ENCODE assay signal across 8 cellular contexts in genomic region chr5:158812381-158812780, GRCh38.
DNase-seq lines count a peak whose midpoint lies in the region; ATAC-seq lines count a peak whose summit lies in the region.

No MANE protein-coding gene starts in this region.

- peak; percentile 61 for DNase-seq in NCI-H82 (lab: John Stamatoyannopoulos, UW)
- no peak for DNase-seq in NCI-H82 treated with DMSO at 0.1 percent for 48 hours (lab: John Stamatoyannopoulos, UW; ENCODE audit: unreplicated experiment)
- DNase-seq in activated T-cell treated with anti-CD3 and anti-CD28 coated beads, Interleukin-2, amount 50 U/mL, for 48 hours = peak; percentile 49 to 59
- peak in 3 of 4 experiments; percentile 12 to 29 (median 27) for DNase-seq in stimulated activated CD4-positive, alpha-beta T cell treated with anti-CD3 and anti-CD28 coated beads, Interleukin-1b, Interleukin-23, amount 100 ng/mL, for 24 hours (ENCODE audit: low read depth in 4 of 4, low spot score in 1 of 4)
- no peak for DNase-seq in DMS153 treated with DMSO at 0.1 percent for 48 hours (lab: John Stamatoyannopoulos, UW; ENCODE audit: unreplicated experiment)
- DNase-seq in kidney glomerular epithelial cell (lab: John Stamatoyannopoulos, UW) = no peak
- no peak for DNase-seq in H4 (ENCODE audit: low spot score)

- ATAC-seq in HG03521 (IDR thresholded peaks at IDR 0.05; ENCODE audit: unreplicated experiment) = peak; percentile 67

Comparison
In these comparisons a context has a peak if more than half of its experiments do, and no peak if none do; other contexts are left out.
1. DNase-seq: peak in NCI-H82 (single experiment), activated T-cell treated with anti-CD3 and anti-CD28 coated beads, Interleukin-2, amount 50 U/mL, for 48 hours (2 of 2) and stimulated activated CD4-positive, alpha-beta T cell treated with anti-CD3 and anti-CD28 coated beads, Interleukin-1b, Interleukin-23, amount 100 ng/mL, for 24 hours (3 of 4); none in NCI-H82 treated with DMSO at 0.1 percent for 48 hours (single experiment), DMS153 treated with DMSO at 0.1 percent for 48 hours (single experiment), kidney glomerular epithelial cell (single experiment) and H4 (single experiment).